24 cellular contexts compared by ENCODE assay signal in the genomic region with DNA sequence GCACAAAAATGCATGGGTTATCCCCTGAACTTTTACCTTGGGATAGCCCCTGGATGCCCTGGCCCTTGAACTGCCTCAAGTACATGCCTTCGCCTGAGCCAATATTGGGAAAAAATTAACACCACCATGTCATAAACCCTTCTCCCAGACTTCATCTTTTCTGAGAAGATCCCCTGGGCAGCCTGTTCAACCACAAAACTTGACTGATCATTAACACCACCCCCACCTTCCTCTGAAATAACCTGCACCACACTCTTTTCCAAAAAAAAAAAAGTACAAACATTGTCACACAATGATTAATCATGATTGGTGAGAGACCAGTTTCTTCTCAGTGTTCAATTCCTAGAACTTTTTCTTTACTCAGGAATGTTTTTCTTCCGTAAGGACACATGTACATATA.
"Had no signal": no experiment of that assay in that cellular context is flagged by ENCODE, and none has a peak within 500 bp of the region (broad histone marks: within the 10 kb centered on the region; RNA-seq: fewer than 3 reads in every experiment).

No MANE protein-coding gene starts in this region.

- ATAC-seq: left lung; naive thymus-derived CD8-positive, alpha-beta T cell; sciatic nerve; stimulated activated memory B cell treated with anti-CD40 and anti-IgM and Interleukin-4, amounts not matched to agents 10 μg/mL and 1 μg/mL and 100 μg/mL, for 72 hours had no signal

- H3K4me3 Mint-ChIP-seq: central memory CD8-positive, alpha-beta T cell; dendritic cell treated with granulocyte-macrophage colony-stimulating factor and Interleukin-4, amounts not matched to agents 40 ng/mL and 50 ng/mL, for 4 days; endodermal cell; naive thymus-derived CD8-positive, alpha-beta T cell; nephron progenitor cell; stimulated activated memory B cell treated with anti-CD40 and anti-IgM and Interleukin-4, amounts not matched to agents 10 μg/mL and 1 μg/mL and 100 μg/mL, for 72 hours; stimulated activated naive CD8-positive, alpha-beta T cell treated with anti-CD3 and anti-CD28 coated beads, Interleukin-15, Interleukin-2, amounts not matched to agents 100 ng/mL and 50 ng/mL, for 24 hours had no signal

- H3K9me3 Mint-ChIP-seq: endodermal cell had no signal

- H3K4me1 ChIP-seq: colonic mucosa, esophagus muscularis mucosa, left lung, pancreas, right atrium auricular region, tibial nerve, upper lobe of left lung had no signal

- H3K4me1 Mint-ChIP-seq: central memory CD8-positive, alpha-beta T cell; endodermal cell; naive thymus-derived CD8-positive, alpha-beta T cell; nephron progenitor cell; stimulated activated memory B cell treated with anti-CD40 and anti-IgM and Interleukin-4, amounts not matched to agents 10 μg/mL and 1 μg/mL and 100 μg/mL, for 72 hours had no signal

- DNase-seq: colonic mucosa; effector CD8-positive, alpha-beta T cell; endodermal cell; foreskin melanocyte; left lung; mesendoderm; midbrain; naive thymus-derived CD8-positive, alpha-beta T cell; nephron progenitor cell; occipital lobe; pancreas; stimulated activated CD4-positive, alpha-beta T cell treated with anti-CD3 and anti-CD28 coated beads, Interleukin-4, amount 100 ng/mL, for 4 hours; upper lobe of left lung had no signal

- H3K27ac Mint-ChIP-seq: dendritic cell treated with granulocyte-macrophage colony-stimulating factor and Interleukin-4, amounts not matched to agents 40 ng/mL and 50 ng/mL, for 4 days; endodermal cell; naive thymus-derived CD8-positive, alpha-beta T cell; nephron progenitor cell; stimulated activated memory B cell treated with anti-CD40 and anti-IgM and Interleukin-4, amounts not matched to agents 10 μg/mL and 1 μg/mL and 100 μg/mL, for 72 hours; stimulated activated naive CD8-positive, alpha-beta T cell treated with anti-CD3 and anti-CD28 coated beads, Interleukin-15, Interleukin-2, amounts not matched to agents 100 ng/mL and 50 ng/mL, for 24 hours had no signal

- H3K27me3 Mint-ChIP-seq: central memory CD8-positive, alpha-beta T cell; dendritic cell treated with granulocyte-macrophage colony-stimulating factor and Interleukin-4, amounts not matched to agents 40 ng/mL and 50 ng/mL, for 4 days; stimulated activated memory B cell treated with anti-CD40 and anti-IgM and Interleukin-4, amounts not matched to agents 10 μg/mL and 1 μg/mL and 100 μg/mL, for 72 hours; stimulated activated naive CD8-positive, alpha-beta T cell treated with anti-CD3 and anti-CD28 coated beads, Interleukin-15, Interleukin-2, amounts not matched to agents 100 ng/mL and 50 ng/mL, for 24 hours had no signal

- H3K9me3 ChIP-seq: colonic mucosa, pancreas, right atrium auricular region, thoracic aorta, upper lobe of left lung had no signal

- H3K36me3 ChIP-seq: colonic mucosa, esophagus muscularis mucosa, left lung, pancreas, right atrium auricular region, thoracic aorta, tibial nerve, upper lobe of left lung had no signal

- H3K4me3 ChIP-seq: colonic mucosa, esophagus muscularis mucosa, left lung, pancreas, right atrium auricular region, smooth muscle cell, thoracic aorta, tibial nerve, upper lobe of left lung had no signal

- H3K36me3 Mint-ChIP-seq: naive thymus-derived CD8-positive, alpha-beta T cell; stimulated activated memory B cell treated with anti-CD40 and anti-IgM and Interleukin-4, amounts not matched to agents 10 μg/mL and 1 μg/mL and 100 μg/mL, for 72 hours had no signal

- H3K27me3 ChIP-seq: colonic mucosa, esophagus muscularis mucosa, left lung, pancreas, right atrium auricular region, tibial nerve, upper lobe of left lung had no signal

- H3K27ac ChIP-seq: colonic mucosa, epithelial cell of prostate, esophagus muscularis mucosa, left lung, pancreas, right atrium auricular region, thoracic aorta, tibial nerve, upper lobe of left lung had no signal
